Comparison of ENCODE assay signal across 23 cellular contexts in genomic region chr7:57769958-57770357, GRCh38.
DNase-seq lines count a peak whose midpoint lies in the region; ATAC-seq and TF ChIP-seq lines count a peak whose summit lies in the region.
"Had no signal": no experiment of that assay in that cellular context is flagged by ENCODE, and none has a peak within 500 bp of the region (broad histone marks: within the 10 kb centered on the region; RNA-seq: fewer than 3 reads in every experiment).

No MANE protein-coding gene starts in this region.

- TF ChIP-seq POLR2A in sigmoid colon (IDR thresholded peaks at IDR 0.05) = no peak

- H3K14ac ChIP-seq in trophoblast cell (ENCODE audit: low read length) = no peak overlapping the region

- H3K4ac ChIP-seq in trophoblast cell (ENCODE audit: low read depth, low read length) = no peak overlapping the region

- H3K27ac Mint-ChIP-seq in chondrocyte (ENCODE audit: unreplicated experiment) = no peak overlapping the region
- H3K27ac Mint-ChIP-seq: CD4-positive, alpha-beta T cell had no signal

- no peaks in the 10 kb centered on the region for H3K79me2 ChIP-seq in SK-N-SH (ENCODE audit: insufficient read depth)
- no peaks in the 10 kb centered on the region for H3K79me2 ChIP-seq in trophoblast cell (ENCODE audit: control insufficient read depth, insufficient read depth, low read length, poor library complexity)

- H3K9me3 Mint-ChIP-seq in chondrocyte (ENCODE audit: low read depth) = peaks cover 45% of the 10 kb centered on the region

- H2BK12ac ChIP-seq in trophoblast cell (ENCODE audit: low read length) = no peak overlapping the region

- no peak overlapping the region for H3K4me3 Mint-ChIP-seq in chondrocyte (ENCODE audit: unreplicated experiment)
- H3K4me3 Mint-ChIP-seq: CD4-positive, alpha-beta T cell had no signal

- H3K27me3 ChIP-seq in SK-N-SH (ENCODE audit: insufficient read depth) (no peaks in the 10 kb centered on the region), sigmoid colon (no peaks in the 10 kb centered on the region), trophoblast cell (ENCODE audit: insufficient read depth, low read length) (no peaks in the 10 kb centered on the region)
- H3K27me3 ChIP-seq: BLaER1 treated with 17β-estradiol and CSF1 and Interleukin-3, amounts not matched to agents 10 nM and 100 nM had no signal

- H2AFZ ChIP-seq in SK-N-SH (ENCODE audit: low read depth) = no peak overlapping the region
- H2AFZ ChIP-seq in trophoblast cell (ENCODE audit: insufficient read depth, low read length, poor library complexity) = no peak overlapping the region
- H2AFZ ChIP-seq: PC-9 had no signal

- no peaks in the 10 kb centered on the region for H3K9me2 ChIP-seq in SK-N-SH

- H3K4me3 ChIP-seq in SK-N-SH (ENCODE audit: low read depth in 2 of 2, low read length in 1 of 2) = peak overlapping the region in 1 of 2 experiments; percentile 17; a peak in 1 of 4 replicates
- H3K4me3 ChIP-seq in sigmoid colon = no peak overlapping the region
- H3K4me3 ChIP-seq in trophoblast cell (ENCODE audit: low read depth, low read length) = no peak overlapping the region
- H3K4me3 ChIP-seq: A549; BLaER1 treated with 17β-estradiol and CSF1 and Interleukin-3, amounts not matched to agents 10 nM and 100 nM; PC-9 had no signal

- peak; percentile 67 for DNase-seq in SK-N-SH
- peak; percentile 18 for DNase-seq in NCI-H2227 treated with DMSO at 0.1 percent for 48 hours (lab: John Stamatoyannopoulos, UW)
- DNase-seq in chondrocyte (ENCODE audit: low spot score) = peak; percentile 90
- DNase-seq in sigmoid colon = no peak
- DNase-seq in stimulated activated CD4-positive, alpha-beta T cell treated with anti-CD3 and anti-CD28 coated beads, Interleukin-4, amount 100 ng/mL, for 1 hour = no peak
- no peak for DNase-seq in trophoblast cell
- DNase-seq: AML-193; CD4-positive, alpha-beta T cell; DND-41; H7; Karpas-422; NCI-H1092; NCI-H1436 treated with DMSO at 0.1 percent for 48 hours; NCI-H187 treated with DMSO at 0.1 percent for 48 hours; NCI-H2107; NCI-H226; NCI-H510A; NCI-H82; PC-9; Right ventricle myocardium superior had no signal

- no peaks in the 10 kb centered on the region for H3F3A ChIP-seq in SK-N-SH (replicated peaks; ENCODE audit: insufficient read depth)

- H3K79me1 ChIP-seq in trophoblast cell (ENCODE audit: low read length) = no peaks in the 10 kb centered on the region

- H3K9ac ChIP-seq in SK-N-SH = no peak overlapping the region
- no peak overlapping the region for H3K9ac ChIP-seq in trophoblast cell (ENCODE audit: low read length)
- H3K9ac ChIP-seq: BLaER1 treated with 17β-estradiol and CSF1 and Interleukin-3, amounts not matched to agents 10 nM and 100 nM had no signal

- CTCF ChIA-PET in SK-N-SH (lab: Yijun Ruan, JAX) = no interaction called here

- H3K4me1 ChIP-seq in SK-N-SH (ENCODE audit: control insufficient read depth in 1 of 2, insufficient read depth in 2 of 2, low read depth in 1 of 2, low read length in 1 of 2) (no peaks in the 10 kb centered on the region; a peak in 1 of 4 replicates), sigmoid colon (no peaks in the 10 kb centered on the region), trophoblast cell (ENCODE audit: control insufficient read depth in 1 of 2, insufficient read depth in 2 of 2, low read length in 2 of 2) (no peaks in the 10 kb centered on the region)
- H3K4me1 ChIP-seq: A549; BLaER1 treated with 17β-estradiol and CSF1 and Interleukin-3, amounts not matched to agents 10 nM and 100 nM had no signal

- no peaks in the 10 kb centered on the region for H3K9me3 ChIP-seq in SK-N-SH
- H3K9me3 ChIP-seq in sigmoid colon = peaks cover 0 to 7% (median 0%) of the 10 kb centered on the region in 4 donors
- H3K9me3 ChIP-seq in trophoblast cell (ENCODE audit: insufficient read depth, low read depth, low read length) = peaks cover 59% of the 10 kb centered on the region
- H3K9me3 ChIP-seq: A549 had no signal

- H2BK120ac ChIP-seq in trophoblast cell (ENCODE audit: insufficient read depth, low read length, poor library complexity) = no peak overlapping the region

- H4K8ac ChIP-seq in trophoblast cell (ENCODE audit: low read depth, low read length) = no peak overlapping the region

- H3K23ac ChIP-seq in trophoblast cell (ENCODE audit: low read length) = no peak overlapping the region

- intact Hi-C loops in sigmoid colon (cut with DNase I) = no loop called here

- peaks cover 5% of the 10 kb centered on the region for H3K36me3 Mint-ChIP-seq in chondrocyte (ENCODE audit: low read depth)

- POLR2A ChIA-PET in SK-N-SH (lab: Yijun Ruan, JAX) = no interaction called here

- H2AK5ac ChIP-seq in trophoblast cell (ENCODE audit: low read length) = no peak overlapping the region

- H4K12ac ChIP-seq in trophoblast cell (ENCODE audit: low read depth, low read length) = no peak overlapping the region

- no peaks in the 10 kb centered on the region for H3K4me1 Mint-ChIP-seq in chondrocyte (ENCODE audit: low read depth)

- no peak overlapping the region for H3K4me2 ChIP-seq in SK-N-SH
- no peak overlapping the region for H3K4me2 ChIP-seq in trophoblast cell (ENCODE audit: low read length)
- H3K4me2 ChIP-seq: A549; BLaER1 treated with 17β-estradiol and CSF1 and Interleukin-3, amounts not matched to agents 10 nM and 100 nM; PC-9 had no signal

- H3K36me3 ChIP-seq in SK-N-SH (replicated peaks in 1 of 2; ENCODE audit: control insufficient read depth in 1 of 2, insufficient read depth in 2 of 2, low read length in 1 of 2) (no peaks in the 10 kb centered on the region), sigmoid colon (no peaks in the 10 kb centered on the region), trophoblast cell (ENCODE audit: control insufficient read depth in 1 of 2, insufficient read depth in 2 of 2, low read length in 2 of 2) (no peaks in the 10 kb centered on the region)
- H3K36me3 ChIP-seq: BLaER1 treated with 17β-estradiol and CSF1 and Interleukin-3, amounts not matched to agents 10 nM and 100 nM had no signal

- H3K27me3 Mint-ChIP-seq in chondrocyte (ENCODE audit: low read depth) = no peaks in the 10 kb centered on the region
- H3K27me3 Mint-ChIP-seq: CD4-positive, alpha-beta T cell had no signal

- H2BK5ac ChIP-seq in trophoblast cell (ENCODE audit: low read depth, low read length, poor library complexity) = no peak overlapping the region

- no peak for TF ChIP-seq RAD21 in SK-N-SH (IDR thresholded peaks at IDR 0.05; ENCODE audit: low read length)

- TF ChIP-seq EP300 in SK-N-SH (IDR thresholded peaks at IDR 0.05; ENCODE audit: borderline replicate concordance in 1 of 2, low read depth in 1 of 2, low read length in 1 of 2) = no peak
- TF ChIP-seq EP300 in sigmoid colon (IDR thresholded peaks at IDR 0.05) = no peak

- 24% methylated on average over 18 of the region's 24 CpGs for WGBS in SK-N-SH (ENCODE audit: low lambda C conversion rate)
- whole genome bisulfite sequencing in sigmoid colon, 2 donors = 75 to 85% methylated on average over 24 of the region's 24 CpGs
- WGBS in trophoblast cell (ENCODE audit: extremely low coverage, insufficient coverage, insufficient read length) = no CpG with 5 or more reads among the region's 24 CpGs

- H3K27ac ChIP-seq in SK-N-SH (ENCODE audit: low read depth in 2 of 2, low read length in 1 of 2) = no peak overlapping the region
- no peak overlapping the region for H3K27ac ChIP-seq in sigmoid colon
- H3K27ac ChIP-seq in trophoblast cell (ENCODE audit: low read depth, low read length) = no peak overlapping the region
- H3K27ac ChIP-seq: A549; BLaER1 treated with 17β-estradiol and CSF1 and Interleukin-3, amounts not matched to agents 10 nM and 100 nM; PC-9 had no signal

- H4K91ac ChIP-seq in trophoblast cell (ENCODE audit: low read depth, low read length) = no peak overlapping the region

- TF ChIP-seq CTCF in SK-N-SH (IDR thresholded peaks at IDR 0.05) (no peak), chondrocyte (IDR thresholded peaks at IDR 0.05) (no peak), sigmoid colon (IDR thresholded peaks at IDR 0.05) (no peak)

- no peak overlapping the region for H3K18ac ChIP-seq in trophoblast cell (ENCODE audit: low read length)

- H4K20me1 ChIP-seq in SK-N-SH (ENCODE audit: insufficient read depth) = no peaks in the 10 kb centered on the region
- H4K20me1 ChIP-seq: BLaER1 treated with 17β-estradiol and CSF1 and Interleukin-3, amounts not matched to agents 10 nM and 100 nM had no signal

- no peak for ATAC-seq in SK-N-SH treated with all-trans-retinoic acid at 6 μM for 48 hours
- ATAC-seq: A549 had no signal

TF ChIP-seq in SK-N-SH, 30 proteins besides CTCF, POLR2A, EP300 and RAD21:
- TF ChIP-seq NRF1 (IDR thresholded peaks at IDR 0.05; ENCODE audit: low read depth, low read length) = peak; percentile 61
- no peak for TF ChIP-seq YY1 (IDR thresholded peaks at IDR 0.05; ENCODE audit: low read depth)
- TF ChIP-seq FOXJ3 (CRISPR knock-in tag; IDR thresholded peaks at IDR 0.05) = no peak
- no peak for TF ChIP-seq ELF1 (IDR thresholded peaks at IDR 0.05)
- TF ChIP-seq USF2 (IDR thresholded peaks at IDR 0.05; ENCODE audit: borderline replicate concordance, low read depth, low read length) = no peak
TF ChIP-seq in SK-N-SH: peak in this region for 1.

TF ChIP-seq in SK-N-SH treated with all-trans-retinoic acid at 6 μM for 48 hours, 23 proteins besides CTCF, POLR2A, EP300 and RAD21 (continues in another document):
- TF ChIP-seq POU6F1 (CRISPR knock-in tag; IDR thresholded peaks at IDR 0.05; ENCODE audit: borderline replicate concordance, low read depth) (no peak), TOX (CRISPR knock-in tag; IDR thresholded peaks at IDR 0.05; ENCODE audit: borderline replicate concordance) (no peak), ZNF565 (CRISPR knock-in tag; conservative IDR thresholded peaks at IDR 0.05; ENCODE audit: low read depth) (no peak)

Comparison
In these comparisons a context has a peak if more than half of its experiments do, and no peak if none do; other contexts are left out.
1. DNase-seq: peak in SK-N-SH (single experiment), NCI-H2227 treated with DMSO at 0.1 percent for 48 hours (single experiment) and chondrocyte (single experiment); none in sigmoid colon (single experiment), stimulated activated CD4-positive, alpha-beta T cell treated with anti-CD3 and anti-CD28 coated beads, Interleukin-4, amount 100 ng/mL, for 1 hour (single experiment) and trophoblast cell (0 of 2).